ENCODE assay signal across 18 cellular contexts in the genomic region with DNA sequence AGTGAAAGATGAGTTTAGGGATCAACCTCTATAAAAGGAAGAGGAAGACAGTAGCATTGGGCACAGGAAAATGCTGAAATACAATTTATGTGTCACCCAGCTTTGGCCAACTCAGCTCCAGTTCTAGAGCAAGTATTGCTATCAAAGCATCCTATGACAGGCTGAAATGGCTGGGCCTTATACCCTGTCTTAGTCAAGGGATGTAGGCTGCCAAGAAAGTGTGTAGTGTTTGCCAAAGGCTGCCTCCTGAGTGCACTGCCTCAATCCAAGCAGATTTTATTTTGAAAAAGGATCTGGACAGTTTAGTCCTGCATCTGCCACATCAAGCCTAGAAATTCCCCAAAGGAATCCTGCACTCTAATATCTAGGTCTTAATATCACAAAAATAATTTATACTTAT.
DNase-seq lines count a peak whose midpoint lies in the region; ATAC-seq lines count a peak whose summit lies in the region.
"Had no signal": no experiment of that assay in that cellular context is flagged by ENCODE, and none has a peak within 500 bp of the region (broad histone marks: within the 10 kb centered on the region; RNA-seq: fewer than 3 reads in every experiment).

No MANE protein-coding gene starts in this region.

- ATAC-seq in HG02678 (IDR thresholded peaks at IDR 0.05; ENCODE audit: unreplicated experiment): no peak

- no peaks in the 10 kb centered on the region for H3K4me1 Mint-ChIP-seq in T-helper 2 cell treated with Interferon-gamma antibody and Interleukin-4, amounts not matched to agents 5 μg/mL and 100 μg/mL, for 36 hours (ENCODE audit: low read depth)

- H3K14ac ChIP-seq in mesenchymal stem cell (ENCODE audit: low read length in 2 of 2): no peak overlapping the region

- H2BK120ac ChIP-seq in mesenchymal stem cell (ENCODE audit: low read depth, low read length): no peak overlapping the region

- no peak overlapping the region for H2AFZ ChIP-seq in mesenchymal stem cell (ENCODE audit: low read depth, low read length)
- H2AFZ ChIP-seq: PC-9 had no signal

- DNase-seq in G401 (ENCODE audit: low spot score): peak; percentile 82
- DNase-seq in NCI-H2171 (lab: John Stamatoyannopoulos, UW): peak; percentile 1
- DNase-seq in cerebellum (ENCODE audit: low spot score): peak; percentile 53
- no peak for DNase-seq in mesenchymal stem cell
- no peak for DNase-seq in NCI-H128 (lab: John Stamatoyannopoulos, UW; ENCODE audit: unreplicated experiment)
- no peak for DNase-seq in T-helper 2 cell treated with Interferon-gamma antibody and Interleukin-4, amounts not matched to agents 5 μg/mL and 100 μg/mL, for 36 hours (ENCODE audit: low spot score)
- DNase-seq: AML-193; CD4-positive, CD25-positive, alpha-beta regulatory T cell; DND-41; GF-D8; Karpas-422; NCI-H1417 treated with DMSO at 0.1 percent for 48 hours; NCI-H2029 treated with DMSO at 0.1 percent for 48 hours; NCI-H226; PC-9; SK-N-SH had no signal

- no peak overlapping the region for H3K27ac Mint-ChIP-seq in T-helper 2 cell treated with Interferon-gamma antibody and Interleukin-4, amounts not matched to agents 5 μg/mL and 100 μg/mL, for 36 hours
- H3K27ac Mint-ChIP-seq: CD4-positive, CD25-positive, alpha-beta regulatory T cell had no signal

- no peak overlapping the region for H2AK5ac ChIP-seq in mesenchymal stem cell (ENCODE audit: low read length, severe bottlenecking)

- H3K4me1 ChIP-seq in iPS-20b (ENCODE audit: insufficient read depth, low read length) (peaks cover 43% of the 10 kb centered on the region), mesenchymal stem cell (ENCODE audit: control insufficient read depth, insufficient read depth, low read depth, low read length) (peaks cover 4% of the 10 kb centered on the region)

- H3K36me3 ChIP-seq in iPS-20b (ENCODE audit: insufficient read depth, low read depth, low read length) (no peaks in the 10 kb centered on the region), mesenchymal stem cell (ENCODE audit: control insufficient read depth in 1 of 2, insufficient read depth in 2 of 2, low read depth in 1 of 2, low read length in 2 of 2) (no peaks in the 10 kb centered on the region)

- H3K27me3 Mint-ChIP-seq in T-helper 2 cell treated with Interferon-gamma antibody and Interleukin-4, amounts not matched to agents 5 μg/mL and 100 μg/mL, for 36 hours (ENCODE audit: low read depth): no peaks in the 10 kb centered on the region
- H3K27me3 Mint-ChIP-seq: CD4-positive, CD25-positive, alpha-beta regulatory T cell had no signal

- H2BK5ac ChIP-seq in mesenchymal stem cell (ENCODE audit: low read depth, low read length, poor library complexity, severe bottlenecking): no peak overlapping the region

- peak overlapping the region in 1 of 2 experiments; percentile 39 for H2BK12ac ChIP-seq in mesenchymal stem cell (ENCODE audit: low read length in 2 of 2)

- H3K9ac ChIP-seq in iPS-20b (ENCODE audit: low read depth, low read length) (no peak overlapping the region; the same call in 1 of the 2 replicates), mesenchymal stem cell (ENCODE audit: low read length) (no peak overlapping the region)
- H3K9ac ChIP-seq: SK-N-SH had no signal

- no peak overlapping the region for H3K4me3 ChIP-seq in iPS-20b (ENCODE audit: low read length)
- H3K4me3 ChIP-seq in mesenchymal stem cell (ENCODE audit: insufficient read depth in 1 of 2, low read depth in 1 of 2, low read length in 2 of 2): no peak overlapping the region
- H3K4me3 ChIP-seq: PC-9 had no signal

- no peaks in the 10 kb centered on the region for H3K9me3 Mint-ChIP-seq in T-helper 2 cell treated with Interferon-gamma antibody and Interleukin-4, amounts not matched to agents 5 μg/mL and 100 μg/mL, for 36 hours

- H2BK15ac ChIP-seq in mesenchymal stem cell (ENCODE audit: low read depth, poor library complexity, severe bottlenecking): no peak overlapping the region

- no peak overlapping the region for H4K91ac ChIP-seq in mesenchymal stem cell (ENCODE audit: low read length)

- H3K4me3 Mint-ChIP-seq in T-helper 2 cell treated with Interferon-gamma antibody and Interleukin-4, amounts not matched to agents 5 μg/mL and 100 μg/mL, for 36 hours: no peak overlapping the region
- H3K4me3 Mint-ChIP-seq: CD4-positive, CD25-positive, alpha-beta regulatory T cell had no signal

- no peak overlapping the region for H3K4ac ChIP-seq in mesenchymal stem cell (ENCODE audit: low read depth in 1 of 2, low read length in 2 of 2)

- no peak overlapping the region for H4K8ac ChIP-seq in mesenchymal stem cell (ENCODE audit: low read length)

- H3K9me3 ChIP-seq in iPS-20b (ENCODE audit: insufficient read depth, low read depth, low read length) (no peaks in the 10 kb centered on the region), mesenchymal stem cell (ENCODE audit: control insufficient read depth, low read length) (no peaks in the 10 kb centered on the region)
- H3K9me3 ChIP-seq: SK-N-SH had no signal

- no peak overlapping the region for H3K4me2 ChIP-seq in mesenchymal stem cell (ENCODE audit: low read length, poor library complexity, severe bottlenecking)
- H3K4me2 ChIP-seq: PC-9, SK-N-SH had no signal

- H3K27me3 ChIP-seq in iPS-20b (ENCODE audit: insufficient read depth, low read length) (no peaks in the 10 kb centered on the region), mesenchymal stem cell (ENCODE audit: control insufficient read depth in 1 of 2, insufficient read depth in 1 of 2, low read length in 2 of 2) (no peaks in the 10 kb centered on the region)

- H3K36me3 Mint-ChIP-seq in T-helper 2 cell treated with Interferon-gamma antibody and Interleukin-4, amounts not matched to agents 5 μg/mL and 100 μg/mL, for 36 hours (ENCODE audit: low read depth): no peaks in the 10 kb centered on the region
- H3K36me3 Mint-ChIP-seq: CD4-positive, CD25-positive, alpha-beta regulatory T cell had no signal

- H3K27ac ChIP-seq in iPS-20b (ENCODE audit: low read length) (peak overlapping the region; percentile 44), mesenchymal stem cell (ENCODE audit: low read length, poor library complexity, severe bottlenecking) (no peak overlapping the region)
- H3K27ac ChIP-seq: PC-9 had no signal

- no peaks in the 10 kb centered on the region for H3K79me1 ChIP-seq in mesenchymal stem cell (replicated peaks; ENCODE audit: low read length, poor library complexity, severe bottlenecking)

- H3K23ac ChIP-seq in mesenchymal stem cell (ENCODE audit: low read length in 2 of 2): no peak overlapping the region

- in situ Hi-C loops in G401 (cut with HindIII; ENCODE audit: low sequenced_read_pairs): no loop called here

- H3K18ac ChIP-seq in mesenchymal stem cell (ENCODE audit: low read depth in 1 of 2, low read length in 2 of 2): peak overlapping the region in 1 of 2 experiments; percentile 34

Comparison
In these comparisons a context has a peak if more than half of its experiments do, and no peak if none do; other contexts are left out.
1. DNase-seq: peak in G401 (single experiment), NCI-H2171 (single experiment) and cerebellum (single experiment); none in mesenchymal stem cell (single experiment), NCI-H128 (single experiment) and T-helper 2 cell treated with Interferon-gamma antibody and Interleukin-4, amounts not matched to agents 5 μg/mL and 100 μg/mL, for 36 hours (single experiment).